Comparison of ENCODE assay signal across 17 cellular contexts in genomic region chr2:9805435-9806297, GRCh38. TPM values are rescaled to one million over a fixed set of nuclear protein-coding genes. Genes with fewer than 3 reads are reported as not detected.
A peak's percentile ranks its signal among the peaks of the same experiment; 100 is the strongest.
DNase-seq lines count a peak whose midpoint lies in the region; ATAC-seq and TF ChIP-seq lines count a peak whose summit lies in the region.
"Had no signal": no experiment of that assay in that cellular context is flagged by ENCODE, and none has a peak within 500 bp of the region (broad histone marks: within the 10 kb centered on the region; RNA-seq: fewer than 3 reads in every experiment).

No MANE protein-coding gene starts in this region.

- no peaks in the 10 kb centered on the region for H3K79me2 ChIP-seq in SK-N-SH (ENCODE audit: insufficient read depth)

- no peak for TF ChIP-seq EP300 in SK-N-SH (IDR thresholded peaks at IDR 0.05; ENCODE audit: borderline replicate concordance in 1 of 2, low read depth in 1 of 2, low read length in 1 of 2)

- no peak overlapping the region for H3K9ac ChIP-seq in SK-N-SH

- H3F3A ChIP-seq in SK-N-SH (replicated peaks; ENCODE audit: insufficient read depth), result peaks cover 12% of the 10 kb centered on the region

- H3K36me3 ChIP-seq in SK-N-SH (replicated peaks in 1 of 2; ENCODE audit: control insufficient read depth in 1 of 2, insufficient read depth in 2 of 2, low read length in 1 of 2), result no peaks in the 10 kb centered on the region
- H3K36me3 ChIP-seq: Peyer's patch, uterus had no signal

- 64% methylated on average over 8 of the region's 8 CpGs for WGBS in SK-N-SH (ENCODE audit: low lambda C conversion rate)

- H3K4me3 ChIP-seq in SK-N-SH (ENCODE audit: low read depth in 2 of 2, low read length in 1 of 2) (no peak overlapping the region), fibroblast of the aortic adventitia (ENCODE audit: low read depth, low read length) (no peak overlapping the region), skeletal muscle cell (ENCODE audit: low read depth, low read length) (no peak overlapping the region)
- H3K4me3 ChIP-seq: A549, Peyer's patch, uterus had no signal

- TF ChIP-seq CTCF in SK-N-SH (IDR thresholded peaks at IDR 0.05) (no peak), RWPE1 (conservative IDR thresholded peaks at IDR 0.05; ENCODE audit: low read depth) (no peak), fibroblast of the aortic adventitia (IDR thresholded peaks at IDR 0.05; ENCODE audit: insufficient read depth, low read length) (no peak)

- no peak for TF ChIP-seq RAD21 in SK-N-SH (IDR thresholded peaks at IDR 0.05; ENCODE audit: low read length)

- no peaks in the 10 kb centered on the region for H3K9me3 ChIP-seq in SK-N-SH
- H3K9me3 ChIP-seq: A549, Peyer's patch, uterus had no signal

- no peaks in the 10 kb centered on the region for H3K9me2 ChIP-seq in SK-N-SH

- DNase-seq in SK-N-SH (peak; percentile 41), RWPE1 (ENCODE audit: low spot score) (no peak), fibroblast of the aortic adventitia (ENCODE audit: low read depth) (peak; percentile 85), skeletal muscle cell (ENCODE audit: low read depth) (peak; percentile 91), SKM-1 treated with dmso at 0.1 percent for 144 hours (lab: John Stamatoyannopoulos, UW; ENCODE audit: unreplicated experiment) (no peak), LoVo (ENCODE audit: low spot score) (no peak)
- DNase-seq: activated CD4-positive, alpha-beta T cell treated with anti-CD3 and anti-CD28 coated beads for 36 hours; Caco-2; naive thymus-derived CD8-positive, alpha-beta T cell; NCI-H1417 treated with DMSO at 0.1 percent for 48 hours; stimulated activated CD4-positive, alpha-beta T cell treated with anti-CD3 and anti-CD28 coated beads, Interleukin-4, amount 100 ng/mL, for 4 hours; uterus had no signal

- H3K27me3 ChIP-seq in SK-N-SH (ENCODE audit: insufficient read depth), result no peaks in the 10 kb centered on the region
- H3K27me3 ChIP-seq: Peyer's patch, uterus had no signal

- POLR2A ChIA-PET in SK-N-SH (lab: Yijun Ruan, JAX), result no interaction called here
- POLR2A ChIA-PET in RWPE1 (lab: Yijun Ruan, JAX; ENCODE audit: low non-redundant PET), result no interaction called here

- no peak overlapping the region for H3K4me2 ChIP-seq in SK-N-SH
- H3K4me2 ChIP-seq: A549 had no signal

- ATAC-seq in SK-N-SH treated with all-trans-retinoic acid at 6 μM for 48 hours (no peak), HG03097 (IDR thresholded peaks at IDR 0.05; ENCODE audit: low FRiP score, unreplicated experiment) (no peak)
- ATAC-seq: A549; activated CD4-positive, alpha-beta T cell treated with anti-CD3 and anti-CD28 coated beads for 36 hours; naive thymus-derived CD8-positive, alpha-beta T cell had no signal

- H3K4me1 ChIP-seq in SK-N-SH (ENCODE audit: control insufficient read depth in 1 of 2, insufficient read depth in 2 of 2, low read depth in 1 of 2, low read length in 1 of 2), result peaks cover 6 to 15% of the 10 kb centered on the region in 2 experiments; a peak in 3 of 4 replicates
- H3K4me1 ChIP-seq: uterus had no signal

- H3K27ac ChIP-seq in SK-N-SH (ENCODE audit: low read depth in 2 of 2, low read length in 1 of 2) (no peak overlapping the region), RWPE1 (peak overlapping the region; percentile 41)
- H3K27ac ChIP-seq: A549, epithelial cell of prostate, Peyer's patch, uterus had no signal

- H4K20me1 ChIP-seq in SK-N-SH (ENCODE audit: insufficient read depth), result no peaks in the 10 kb centered on the region

- no peak overlapping the region for H2AFZ ChIP-seq in SK-N-SH (ENCODE audit: low read depth)

- CTCF ChIA-PET in SK-N-SH (lab: Yijun Ruan, JAX) (interaction anchor here (0.7 to 14.3 kb wide), 6 partner anchors 9 to 267 kb away, joined by 3 to 207 read pairs (median 6); partner anchors contain the start of gene KLF11), RWPE1 (lab: Yijun Ruan, JAX) (interaction anchor here (0.5 kb wide), 1 partner anchor 8 kb away, joined by 3 read pairs; no protein-coding TSS in a partner anchor)

TF ChIP-seq in SK-N-SH, 30 proteins besides CTCF, POLR2A, EP300 and RAD21 (continues in another document):
- TF ChIP-seq MEF2A (IDR thresholded peaks at IDR 0.05; ENCODE audit: borderline replicate concordance, low read depth) (no peak), MXI1 (IDR thresholded peaks at IDR 0.05; ENCODE audit: low read depth, low read length) (no peak), SIN3A (IDR thresholded peaks at IDR 0.05; ENCODE audit: borderline replicate concordance, low read depth, low read length) (no peak), FOXM1 (IDR thresholded peaks at IDR 0.05; ENCODE audit: low read depth) (no peak), TCF12 (IDR thresholded peaks at IDR 0.05) (no peak), GATA2 (CRISPR knock-in tag; IDR thresholded peaks at IDR 0.05) (no peak), MAX (IDR thresholded peaks at IDR 0.05; ENCODE audit: low read depth) (no peak), RXRA (IDR thresholded peaks at IDR 0.05; ENCODE audit: borderline replicate concordance, low read depth) (no peak), RCOR1 (IDR thresholded peaks at IDR 0.05; ENCODE audit: low read length) (no peak)
- TF ChIP-seq, protein P1, sequence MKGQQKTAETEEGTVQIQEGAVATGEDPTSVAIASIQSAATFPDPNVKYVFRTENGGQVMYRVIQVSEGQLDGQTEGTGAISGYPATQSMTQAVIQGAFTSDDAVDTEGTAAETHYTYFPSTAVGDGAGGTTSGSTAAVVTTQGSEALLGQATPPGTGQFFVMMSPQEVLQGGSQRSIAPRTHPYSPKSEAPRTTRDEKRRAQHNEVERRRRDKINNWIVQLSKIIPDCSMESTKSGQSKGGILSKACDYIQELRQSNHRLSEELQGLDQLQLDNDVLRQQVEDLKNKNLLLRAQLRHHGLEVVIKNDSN (IDR thresholded peaks at IDR 0.05; ENCODE audit: borderline replicate concordance, low read depth), result no peak

TF ChIP-seq in SK-N-SH treated with all-trans-retinoic acid at 6 μM for 48 hours, 23 proteins besides CTCF, POLR2A, EP300 and RAD21 (continues in another document):
- TF ChIP-seq BACH2 (CRISPR knock-in tag; IDR thresholded peaks at IDR 0.05; ENCODE audit: borderline replicate concordance) (no peak), PATZ1 (CRISPR knock-in tag; IDR thresholded peaks at IDR 0.05; ENCODE audit: borderline replicate concordance) (no peak), CREB5 (CRISPR knock-in tag; IDR thresholded peaks at IDR 0.05; ENCODE audit: low read depth) (no peak), ZNF70 (CRISPR knock-in tag; IDR thresholded peaks at IDR 0.05) (no peak), TOX (CRISPR knock-in tag; IDR thresholded peaks at IDR 0.05; ENCODE audit: borderline replicate concordance) (no peak), SNAI2 (CRISPR knock-in tag; IDR thresholded peaks at IDR 0.05) (no peak), GLIS3 (CRISPR knock-in tag; IDR thresholded peaks at IDR 0.05) (no peak)
- TF ChIP-seq, protein P2, sequence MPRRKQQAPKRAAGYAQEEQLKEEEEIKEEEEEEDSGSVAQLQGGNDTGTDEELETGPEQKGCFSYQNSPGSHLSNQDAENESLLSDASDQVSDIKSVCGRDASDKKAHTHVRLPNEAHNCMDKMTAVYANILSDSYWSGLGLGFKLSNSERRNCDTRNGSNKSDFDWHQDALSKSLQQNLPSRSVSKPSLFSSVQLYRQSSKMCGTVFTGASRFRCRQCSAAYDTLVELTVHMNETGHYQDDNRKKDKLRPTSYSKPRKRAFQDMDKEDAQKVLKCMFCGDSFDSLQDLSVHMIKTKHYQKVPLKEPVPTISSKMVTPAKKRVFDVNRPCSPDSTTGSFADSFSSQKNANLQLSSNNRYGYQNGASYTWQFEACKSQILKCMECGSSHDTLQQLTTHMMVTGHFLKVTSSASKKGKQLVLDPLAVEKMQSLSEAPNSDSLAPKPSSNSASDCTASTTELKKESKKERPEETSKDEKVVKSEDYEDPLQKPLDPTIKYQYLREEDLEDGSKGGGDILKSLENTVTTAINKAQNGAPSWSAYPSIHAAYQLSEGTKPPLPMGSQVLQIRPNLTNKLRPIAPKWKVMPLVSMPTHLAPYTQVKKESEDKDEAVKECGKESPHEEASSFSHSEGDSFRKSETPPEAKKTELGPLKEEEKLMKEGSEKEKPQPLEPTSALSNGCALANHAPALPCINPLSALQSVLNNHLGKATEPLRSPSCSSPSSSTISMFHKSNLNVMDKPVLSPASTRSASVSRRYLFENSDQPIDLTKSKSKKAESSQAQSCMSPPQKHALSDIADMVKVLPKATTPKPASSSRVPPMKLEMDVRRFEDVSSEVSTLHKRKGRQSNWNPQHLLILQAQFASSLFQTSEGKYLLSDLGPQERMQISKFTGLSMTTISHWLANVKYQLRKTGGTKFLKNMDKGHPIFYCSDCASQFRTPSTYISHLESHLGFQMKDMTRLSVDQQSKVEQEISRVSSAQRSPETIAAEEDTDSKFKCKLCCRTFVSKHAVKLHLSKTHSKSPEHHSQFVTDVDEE (CRISPR knock-in tag; IDR thresholded peaks at IDR 0.05), result no peak

RNA-seq across cellular contexts. Expression of gene TAF1B, which starts 37.6 kb away (rescaled TPM):
- polyA plus RNA-seq in SK-N-SH (2012; rRNA removed), result 7.8 and 8.3 TPM in 2 replicates
- polyA plus RNA-seq in SK-N-SH (2012; cell fraction: cytosol; rRNA removed), result 10.9 and 13.0 TPM in 2 replicates
- 5.7 and 11.1 TPM in 2 replicates for polyA plus RNA-seq in SK-N-SH (2012; cell fraction: nucleus; rRNA removed)
- 44.0 and 49.3 TPM in 2 replicates for total RNA-seq in fibroblast of the aortic adventitia (ENCODE audit: low replicate concordance)

Comparison
In these comparisons a context has a peak if more than half of its experiments do, and no peak if none do; other contexts are left out.
1. DNase-seq: peak in SK-N-SH (single experiment), fibroblast of the aortic adventitia (single experiment) and skeletal muscle cell (single experiment); none in RWPE1 (single experiment), SKM-1 treated with dmso at 0.1 percent for 144 hours (single experiment) and LoVo (single experiment).